In the genomic region with DNA sequence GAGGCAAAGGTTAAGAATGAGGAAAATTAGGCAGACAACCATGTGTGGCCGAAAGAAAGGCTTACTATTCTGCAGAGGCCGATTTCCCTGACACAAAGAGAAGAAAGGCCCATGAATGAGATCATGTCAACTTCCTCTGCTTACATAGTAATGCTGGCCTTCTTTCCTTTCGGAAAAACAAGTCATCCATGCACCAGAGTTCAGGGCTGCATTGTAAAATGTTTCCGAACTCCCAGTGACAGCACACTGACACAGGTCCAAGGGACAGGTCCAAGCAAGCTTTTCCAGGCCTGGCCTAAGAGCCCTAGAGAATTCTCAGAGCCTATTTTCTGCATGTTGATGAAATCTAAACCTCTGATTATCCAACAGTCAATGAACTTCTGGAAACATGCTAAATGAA, we compare ENCODE assay signal across 1 cellular context.
A peak's percentile ranks its signal among the peaks of the same experiment; 100 is the strongest.
TF ChIP-seq lines count a peak whose summit lies in the region.

No MANE protein-coding gene starts in this region.

TF ChIP-seq in HepG2, 621 proteins besides CTCF, POLR2A, EP300 and RAD21 (continued from another document and continues in another):
- TF ChIP-seq, protein P1, sequence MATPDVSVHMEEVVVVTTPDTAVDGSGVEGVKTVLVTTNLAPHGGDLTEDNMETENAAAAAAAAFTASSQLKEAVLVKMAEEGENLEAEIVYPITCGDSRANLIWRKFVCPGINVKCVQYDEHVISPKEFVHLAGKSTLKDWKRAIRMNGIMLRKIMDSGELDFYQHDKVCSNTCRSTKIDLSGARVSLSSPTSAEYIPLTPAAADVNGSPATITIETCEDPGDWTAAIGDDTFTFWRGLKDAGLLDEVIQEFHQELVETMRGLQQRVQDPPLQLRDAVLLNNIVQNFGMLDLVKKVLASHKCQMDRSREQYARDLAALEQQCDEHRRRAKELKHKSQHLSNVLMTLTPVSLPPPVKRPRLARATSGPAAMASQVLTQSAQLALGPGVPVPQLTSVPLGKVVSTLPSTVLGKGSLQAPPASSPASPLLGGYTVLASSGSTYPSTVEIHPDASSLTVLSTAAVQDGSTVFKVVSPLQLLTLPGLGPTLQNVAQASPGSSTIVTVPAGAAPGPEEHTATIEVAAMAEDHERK (CRISPR knock-in tag; IDR thresholded peaks at IDR 0.05; ENCODE audit: low read depth), result no peak
- TF ChIP-seq BCLAF1 (IDR thresholded peaks at IDR 0.05), result no peak
- TF ChIP-seq BRCA1 (CRISPR knock-in tag; IDR thresholded peaks at IDR 0.05), result no peak
- TF ChIP-seq MED1 (CRISPR knock-in tag; IDR thresholded peaks at IDR 0.05), result peak; percentile 80
- TF ChIP-seq LCORL (IDR thresholded peaks at IDR 0.05), result no peak
- TF ChIP-seq LCORL (CRISPR knock-in tag; IDR thresholded peaks at IDR 0.05), result peak; percentile 31; the same call in 1 of the 2 replicates
- no peak for TF ChIP-seq KMT2B (CRISPR knock-in tag; IDR thresholded peaks at IDR 0.05)
- 0 out of 2 replicates have a peak, but pooled peaks have one; percentile 21 for TF ChIP-seq PPARG (CRISPR knock-in tag; conservative IDR thresholded peaks at IDR 0.05)
- TF ChIP-seq ZNF841 (CRISPR knock-in tag; IDR thresholded peaks at IDR 0.05; ENCODE audit: borderline replicate concordance), result no peak
- peak; percentile 16; the same call in 1 of the 2 replicates for TF ChIP-seq MAX (IDR thresholded peaks at IDR 0.05)
- TF ChIP-seq, protein P2, sequence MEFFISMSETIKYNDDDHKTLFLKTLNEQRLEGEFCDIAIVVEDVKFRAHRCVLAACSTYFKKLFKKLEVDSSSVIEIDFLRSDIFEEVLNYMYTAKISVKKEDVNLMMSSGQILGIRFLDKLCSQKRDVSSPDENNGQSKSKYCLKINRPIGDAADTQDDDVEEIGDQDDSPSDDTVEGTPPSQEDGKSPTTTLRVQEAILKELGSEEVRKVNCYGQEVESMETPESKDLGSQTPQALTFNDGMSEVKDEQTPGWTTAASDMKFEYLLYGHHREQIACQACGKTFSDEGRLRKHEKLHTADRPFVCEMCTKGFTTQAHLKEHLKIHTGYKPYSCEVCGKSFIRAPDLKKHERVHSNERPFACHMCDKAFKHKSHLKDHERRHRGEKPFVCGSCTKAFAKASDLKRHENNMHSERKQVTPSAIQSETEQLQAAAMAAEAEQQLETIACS (CRISPR knock-in tag; IDR thresholded peaks at IDR 0.05), result no peak
- TF ChIP-seq ZNF331 (CRISPR knock-in tag; IDR thresholded peaks at IDR 0.05), result no peak; the same call in 1 of the 2 replicates
- no peak for TF ChIP-seq ATF7 (IDR thresholded peaks at IDR 0.05)
- peak; percentile 32; the same call in 1 of the 2 replicates for TF ChIP-seq ATF7 (CRISPR knock-in tag; IDR thresholded peaks at IDR 0.05)
- TF ChIP-seq ATF1 (CRISPR knock-in tag; IDR thresholded peaks at IDR 0.05), result no peak
- TF ChIP-seq SALL1 (CRISPR knock-in tag; IDR thresholded peaks at IDR 0.05), result peak; percentile 69
- TF ChIP-seq ZNF510 (CRISPR knock-in tag; IDR thresholded peaks at IDR 0.05; ENCODE audit: low read depth), result 0 out of 2 replicates have a peak, but pooled peaks have one; percentile 45
- no peak; the same call in 1 of the 2 replicates for TF ChIP-seq DMAP1 (CRISPR knock-in tag; IDR thresholded peaks at IDR 0.05)
- peak; percentile 73; the same call in 1 of the 2 replicates for TF ChIP-seq ZFX (CRISPR knock-in tag; IDR thresholded peaks at IDR 0.05; ENCODE audit: low read depth)
- no peak for TF ChIP-seq MAFG (CRISPR knock-in tag; IDR thresholded peaks at IDR 0.05)
- TF ChIP-seq ZNF263 (CRISPR knock-in tag; IDR thresholded peaks at IDR 0.05), result no peak
- no peak for TF ChIP-seq ZNF563 (CRISPR knock-in tag; IDR thresholded peaks at IDR 0.05)
- TF ChIP-seq ZNF614 (CRISPR knock-in tag; IDR thresholded peaks at IDR 0.05; ENCODE audit: borderline replicate concordance), result no peak
- TF ChIP-seq, protein P3, sequence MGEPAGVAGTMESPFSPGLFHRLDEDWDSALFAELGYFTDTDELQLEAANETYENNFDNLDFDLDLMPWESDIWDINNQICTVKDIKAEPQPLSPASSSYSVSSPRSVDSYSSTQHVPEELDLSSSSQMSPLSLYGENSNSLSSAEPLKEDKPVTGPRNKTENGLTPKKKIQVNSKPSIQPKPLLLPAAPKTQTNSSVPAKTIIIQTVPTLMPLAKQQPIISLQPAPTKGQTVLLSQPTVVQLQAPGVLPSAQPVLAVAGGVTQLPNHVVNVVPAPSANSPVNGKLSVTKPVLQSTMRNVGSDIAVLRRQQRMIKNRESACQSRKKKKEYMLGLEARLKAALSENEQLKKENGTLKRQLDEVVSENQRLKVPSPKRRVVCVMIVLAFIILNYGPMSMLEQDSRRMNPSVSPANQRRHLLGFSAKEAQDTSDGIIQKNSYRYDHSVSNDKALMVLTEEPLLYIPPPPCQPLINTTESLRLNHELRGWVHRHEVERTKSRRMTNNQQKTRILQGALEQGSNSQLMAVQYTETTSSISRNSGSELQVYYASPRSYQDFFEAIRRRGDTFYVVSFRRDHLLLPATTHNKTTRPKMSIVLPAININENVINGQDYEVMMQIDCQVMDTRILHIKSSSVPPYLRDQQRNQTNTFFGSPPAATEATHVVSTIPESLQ (CRISPR knock-in tag; conservative IDR thresholded peaks at IDR 0.05), result no peak
- TF ChIP-seq FOSL2 (CRISPR knock-in tag; IDR thresholded peaks at IDR 0.05), result peak; percentile 29
- TF ChIP-seq ZNF546 (CRISPR knock-in tag; conservative IDR thresholded peaks at IDR 0.05), result no peak
- TF ChIP-seq GRHL1 (CRISPR knock-in tag; conservative IDR thresholded peaks at IDR 0.05), result no peak
- peak; percentile 77; the same call in 1 of the 2 replicates for TF ChIP-seq ZNF292 (CRISPR knock-in tag; IDR thresholded peaks at IDR 0.05; ENCODE audit: borderline replicate concordance, low read depth)
- TF ChIP-seq ARNT (IDR thresholded peaks at IDR 0.05), result no peak
- TF ChIP-seq, protein P4, sequence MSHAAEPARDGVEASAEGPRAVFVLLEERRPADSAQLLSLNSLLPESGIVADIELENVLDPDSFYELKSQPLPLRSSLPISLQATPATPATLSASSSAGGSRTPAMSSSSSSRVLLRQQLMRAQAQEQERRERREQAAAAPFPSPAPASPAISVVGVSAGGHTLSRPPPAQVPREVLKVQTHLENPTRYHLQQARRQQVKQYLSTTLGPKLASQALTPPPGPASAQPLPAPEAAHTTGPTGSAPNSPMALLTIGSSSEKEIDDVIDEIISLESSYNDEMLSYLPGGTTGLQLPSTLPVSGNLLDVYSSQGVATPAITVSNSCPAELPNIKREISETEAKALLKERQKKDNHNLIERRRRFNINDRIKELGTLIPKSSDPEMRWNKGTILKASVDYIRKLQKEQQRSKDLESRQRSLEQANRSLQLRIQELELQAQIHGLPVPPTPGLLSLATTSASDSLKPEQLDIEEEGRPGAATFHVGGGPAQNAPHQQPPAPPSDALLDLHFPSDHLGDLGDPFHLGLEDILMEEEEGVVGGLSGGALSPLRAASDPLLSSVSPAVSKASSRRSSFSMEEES (CRISPR knock-in tag; IDR thresholded peaks at IDR 0.05), result 0 out of 2 replicates have a peak, but pooled peaks have one; percentile 29
- TF ChIP-seq ZNF33A (CRISPR knock-in tag; IDR thresholded peaks at IDR 0.05; ENCODE audit: borderline replicate concordance), result no peak
- no peak for TF ChIP-seq NFE2L2 (IDR thresholded peaks at IDR 0.05; ENCODE audit: low read length)
- TF ChIP-seq, protein P5, sequence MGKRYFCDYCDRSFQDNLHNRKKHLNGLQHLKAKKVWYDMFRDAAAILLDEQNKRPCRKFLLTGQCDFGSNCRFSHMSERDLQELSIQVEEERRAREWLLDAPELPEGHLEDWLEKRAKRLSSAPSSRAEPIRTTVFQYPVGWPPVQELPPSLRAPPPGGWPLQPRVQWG (CRISPR knock-in tag; IDR thresholded peaks at IDR 0.05; ENCODE audit: borderline replicate concordance, low read depth), result no peak
- TF ChIP-seq ZNF577 (CRISPR knock-in tag; IDR thresholded peaks at IDR 0.05; ENCODE audit: borderline replicate concordance, low read depth), result no peak
- TF ChIP-seq SRSF9 (IDR thresholded peaks at IDR 0.05; ENCODE audit: borderline replicate concordance, insufficient read depth, low read depth, low read length, poor library complexity, severe bottlenecking), result no peak
- peak; percentile 89 for TF ChIP-seq ELF3 (CRISPR knock-in tag; IDR thresholded peaks at IDR 0.05)
- TF ChIP-seq, protein P6, sequence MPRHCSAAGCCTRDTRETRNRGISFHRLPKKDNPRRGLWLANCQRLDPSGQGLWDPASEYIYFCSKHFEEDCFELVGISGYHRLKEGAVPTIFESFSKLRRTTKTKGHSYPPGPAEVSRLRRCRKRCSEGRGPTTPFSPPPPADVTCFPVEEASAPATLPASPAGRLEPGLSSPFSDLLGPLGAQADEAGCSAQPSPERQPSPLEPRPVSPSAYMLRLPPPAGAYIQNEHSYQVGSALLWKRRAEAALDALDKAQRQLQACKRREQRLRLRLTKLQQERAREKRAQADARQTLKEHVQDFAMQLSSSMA (CRISPR knock-in tag; IDR thresholded peaks at IDR 0.05), result no peak
- no peak for TF ChIP-seq ZKSCAN5 (CRISPR knock-in tag; IDR thresholded peaks at IDR 0.05)
- no peak for TF ChIP-seq RBFOX2 (IDR thresholded peaks at IDR 0.05; ENCODE audit: low read depth, low read length)
- no peak for TF ChIP-seq ZNF672 (CRISPR knock-in tag; IDR thresholded peaks at IDR 0.05)
- no peak for TF ChIP-seq CC2D1A (CRISPR knock-in tag; IDR thresholded peaks at IDR 0.05)
- no peak for TF ChIP-seq HDAC6 (IDR thresholded peaks at IDR 0.05; ENCODE audit: low read depth, low read length)
- TF ChIP-seq ERF (CRISPR knock-in tag; IDR thresholded peaks at IDR 0.05), result peak; percentile 68; the same call in 1 of the 2 replicates
- TF ChIP-seq ZNF264 (CRISPR knock-in tag; IDR thresholded peaks at IDR 0.05), result no peak
- no peak for TF ChIP-seq ZNF20 (CRISPR knock-in tag; IDR thresholded peaks at IDR 0.05)
- TF ChIP-seq ZNF83 (CRISPR knock-in tag; IDR thresholded peaks at IDR 0.05; ENCODE audit: borderline replicate concordance), result no peak
- TF ChIP-seq NPAS2 (CRISPR knock-in tag; IDR thresholded peaks at IDR 0.05; ENCODE audit: borderline replicate concordance), result no peak
- TF ChIP-seq, protein P7, sequence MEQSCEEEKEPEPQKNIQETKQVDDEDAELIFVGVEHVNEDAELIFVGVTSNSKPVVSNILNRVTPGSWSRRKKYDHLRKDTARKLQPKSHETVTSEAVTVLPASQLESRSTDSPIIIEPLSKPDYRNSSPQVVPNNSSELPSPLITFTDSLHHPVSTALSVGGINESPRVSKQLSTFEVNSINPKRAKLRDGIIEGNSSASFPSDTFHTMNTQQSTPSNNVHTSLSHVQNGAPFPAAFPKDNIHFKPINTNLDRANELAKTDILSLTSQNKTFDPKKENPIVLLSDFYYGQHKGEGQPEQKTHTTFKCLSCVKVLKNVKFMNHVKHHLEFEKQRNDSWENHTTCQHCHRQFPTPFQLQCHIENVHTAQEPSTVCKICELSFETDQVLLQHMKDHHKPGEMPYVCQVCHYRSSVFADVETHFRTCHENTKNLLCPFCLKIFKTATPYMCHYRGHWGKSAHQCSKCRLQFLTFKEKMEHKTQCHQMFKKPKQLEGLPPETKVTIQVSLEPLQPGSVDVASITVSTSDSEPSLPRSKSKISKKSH (CRISPR knock-in tag; IDR thresholded peaks at IDR 0.05; ENCODE audit: borderline replicate concordance), result no peak
- TF ChIP-seq ZFP36L1 (CRISPR knock-in tag; IDR thresholded peaks at IDR 0.05), result no peak
- TF ChIP-seq MIER3 (CRISPR knock-in tag; IDR thresholded peaks at IDR 0.05; ENCODE audit: borderline replicate concordance), result peak; percentile 66; the same call in 1 of the 2 replicates
